In genomic region chr1:45282346-45282745, GRCh38 we compare ENCODE assay signal across 31 cellular contexts. TPM values are rescaled to one million over a fixed set of nuclear protein-coding genes. Genes with fewer than 3 reads are reported as not detected.
"Had no signal": no experiment of that assay in that cellular context is flagged by ENCODE, and none has a peak within 500 bp of the region (broad histone marks: within the 10 kb centered on the region; RNA-seq: fewer than 3 reads in every experiment).

No MANE protein-coding gene starts in this region.

- H3K36me3 ChIP-seq: esophagus muscularis mucosa, heart right ventricle, stomach, suprapubic skin, tibial nerve had no signal

- H3K27ac ChIP-seq: body of pancreas, dorsolateral prefrontal cortex, esophagus muscularis mucosa, heart right ventricle, parathyroid adenoma, skin epidermis, stomach, suprapubic skin, tibial nerve had no signal

- H3K27me3 Mint-ChIP-seq: activated naive CD8-positive, alpha-beta T cell treated with anti-CD3 and anti-CD28 coated beads for 36 hours had no signal

- H3K4me3 Mint-ChIP-seq: activated naive CD8-positive, alpha-beta T cell treated with anti-CD3 and anti-CD28 coated beads for 36 hours; effector memory CD8-positive, alpha-beta T cell; stimulated activated effector memory CD8-positive, alpha-beta T cell treated with anti-CD3 and anti-CD28 coated beads, Interleukin-12 subunit alpha, Interleukin-12 subunit beta, amount 100 ng/mL, for 72 hours; T-cell had no signal

- H3K4me1 Mint-ChIP-seq: activated naive CD8-positive, alpha-beta T cell treated with anti-CD3 and anti-CD28 coated beads for 36 hours; stimulated activated effector memory CD8-positive, alpha-beta T cell treated with anti-CD3 and anti-CD28 coated beads, Interleukin-12 subunit alpha, Interleukin-12 subunit beta, amount 100 ng/mL, for 72 hours; T-cell had no signal

- H2AFZ ChIP-seq: parathyroid adenoma had no signal

- H3K27ac Mint-ChIP-seq: activated naive CD8-positive, alpha-beta T cell treated with anti-CD3 and anti-CD28 coated beads for 36 hours; activated T-helper 2 cell treated with anti-CD3 and anti-CD28 coated beads, Interferon-gamma antibody, Interleukin-2, Interleukin-4, amounts not matched to agents 10 μg/mL and 5 μg/mL and 100 μg/mL, durations not matched to agents 14 hours and 24 hours and 36 hours; effector memory CD8-positive, alpha-beta T cell; stimulated activated effector memory CD8-positive, alpha-beta T cell treated with anti-CD3 and anti-CD28 coated beads, Interleukin-12 subunit alpha, Interleukin-12 subunit beta, amount 100 ng/mL, for 72 hours; T-cell had no signal

- H3K9me3 Mint-ChIP-seq: activated T-helper 2 cell treated with anti-CD3 and anti-CD28 coated beads, Interferon-gamma antibody, Interleukin-2, Interleukin-4, amounts not matched to agents 10 μg/mL and 5 μg/mL and 100 μg/mL, durations not matched to agents 14 hours and 24 hours and 36 hours; effector memory CD8-positive, alpha-beta T cell; stimulated activated effector memory CD8-positive, alpha-beta T cell treated with anti-CD3 and anti-CD28 coated beads, Interleukin-12 subunit alpha, Interleukin-12 subunit beta, amount 100 ng/mL, for 72 hours had no signal

- H3K9ac ChIP-seq: parathyroid adenoma had no signal

- H3K36me3 Mint-ChIP-seq: stimulated activated effector memory CD8-positive, alpha-beta T cell treated with anti-CD3 and anti-CD28 coated beads, Interleukin-12 subunit alpha, Interleukin-12 subunit beta, amount 100 ng/mL, for 72 hours had no signal

- ATAC-seq: body of pancreas; effector memory CD8-positive, alpha-beta T cell; heart right ventricle; left cardiac atrium; right cardiac atrium; stimulated activated effector memory CD8-positive, alpha-beta T cell treated with anti-CD3 and anti-CD28 coated beads, Interleukin-12 subunit alpha, Interleukin-12 subunit beta, amount 100 ng/mL, for 72 hours; T-cell had no signal

- H3K27me3 ChIP-seq: body of pancreas, dorsolateral prefrontal cortex, esophagus muscularis mucosa, heart right ventricle, stomach, suprapubic skin, tibial nerve had no signal

- H3K4me3 ChIP-seq: body of pancreas, dorsolateral prefrontal cortex, esophagus muscularis mucosa, heart right ventricle, skin epidermis, stomach, suprapubic skin, tibial nerve had no signal

- DNase-seq: activated CD4-positive, alpha-beta T cell treated with anti-CD3 and anti-CD28 coated beads for 1 hour; activated CD4-positive, alpha-beta T cell treated with anti-CD3 and anti-CD28 coated beads, Interleukin-2, amount 50 U/mL, for 1 hour; activated naive CD4-positive, alpha-beta T cell treated with Interleukin-2 at 50 U/mL for 16 hours; activated naive CD8-positive, alpha-beta T cell treated with anti-CD3 and anti-CD28 coated beads for 36 hours; activated T-cell treated with anti-CD3 and anti-CD28 coated beads, Interleukin-2, amount 50 U/mL, for 1 hour; amniotic stem cell; body of pancreas; central memory CD4-positive, alpha-beta T cell; dorsolateral prefrontal cortex; effector memory CD8-positive, alpha-beta T cell; foreskin fibroblast; heart right ventricle; islet precursor cell; left cardiac atrium; mesenchymal stem cell; nucleus accumbens; right cardiac atrium; stimulated activated CD4-positive, alpha-beta T cell treated with anti-CD3 and anti-CD28 coated beads, Interleukin-2, amount 100 ng/mL, for 24 hours; stomach; T-cell; T-helper 9 cell had no signal

- FAIRE-seq: colon had no signal

- H3K9me3 ChIP-seq: body of pancreas, esophagus muscularis mucosa, stomach, suprapubic skin had no signal

- H3K4me1 ChIP-seq: body of pancreas, esophagus muscularis mucosa, parathyroid adenoma, suprapubic skin, tibial nerve had no signal

- H3K79me2 ChIP-seq: parathyroid adenoma had no signal

RNA-seq across cellular contexts. Expression of gene HPDL, which starts 44.3 kb away (rescaled TPM):
- total RNA-seq: mononuclear cell had no signal
- polyA plus RNA-seq: neural cell had no signal
